Comparison of ENCODE assay signal across 19 cellular contexts in genomic region chr3:45753095-45753494, GRCh38. TPM values are rescaled to one million over a fixed set of nuclear protein-coding genes. Genes with fewer than 3 reads are reported as not detected.
"Had no signal": no experiment of that assay in that cellular context is flagged by ENCODE, and none has a peak within 500 bp of the region (broad histone marks: within the 10 kb centered on the region; RNA-seq: fewer than 3 reads in every experiment).

No MANE protein-coding gene starts in this region.

- H3K27me3 Mint-ChIP-seq: naive thymus-derived CD4-positive, alpha-beta T cell; type B pancreatic cell had no signal

- H3K36me3 ChIP-seq: colonic mucosa had no signal

- H3K27me3 ChIP-seq: colonic mucosa had no signal

- H3K4me3 Mint-ChIP-seq: immature natural killer cell, type B pancreatic cell had no signal

- DNase-seq: colonic mucosa; dermis blood vessel endothelial cell; foreskin fibroblast; immature natural killer cell; kidney; left colon; left ventricle myocardium superior; mesendoderm; naive thymus-derived CD4-positive, alpha-beta T cell; posterior cingulate gyrus; small intestine; stimulated activated CD4-positive, alpha-beta T cell treated with anti-CD3 and anti-CD28 coated beads, Interleukin-12 subunit alpha, Interleukin-12 subunit beta, amount 100 ng/mL, for 4 hours; stimulated activated naive CD4-positive, alpha-beta T cell treated with Interleukin-2 at 50 U/mL for 16 hours had no signal

- H3K4me3 ChIP-seq: colonic mucosa, lung had no signal

- H3K27ac ChIP-seq: colonic mucosa had no signal

- ATAC-seq: left colon; left ventricle myocardium superior; naive thymus-derived CD4-positive, alpha-beta T cell; sciatic nerve had no signal

- H3K9me3 Mint-ChIP-seq: naive thymus-derived CD4-positive, alpha-beta T cell; type B pancreatic cell had no signal

- H3K4me1 ChIP-seq: colonic mucosa had no signal

- H3K9me3 ChIP-seq: colonic mucosa had no signal

- H3K27ac Mint-ChIP-seq: naive thymus-derived CD4-positive, alpha-beta T cell; type B pancreatic cell had no signal

RNA-seq across cellular contexts. Expression of gene SLC6A20, which starts 43.2 kb away (rescaled TPM):
- total RNA-seq: dermis blood vessel endothelial cell; left ventricle myocardium superior; naive thymus-derived CD4-positive, alpha-beta T cell; osteocyte; pulmonary artery endothelial cell had no signal
- polyA plus RNA-seq: immature natural killer cell; naive thymus-derived CD4-positive, alpha-beta T cell; neural cell had no signal
